ENCODE assay signal across 1 cellular context in genomic region chr3:30282052-30282708, GRCh38.
TF ChIP-seq lines count a peak whose summit lies in the region.

No MANE protein-coding gene starts in this region.

TF ChIP-seq in H1, 55 proteins besides CTCF, POLR2A, EP300 and RAD21:
- TF ChIP-seq CHD7 (IDR thresholded peaks at IDR 0.05; ENCODE audit: insufficient replicate concordance, low read length), result peak; percentile 57
- no peak for TF ChIP-seq KDM4A (IDR thresholded peaks at IDR 0.05; ENCODE audit: low read depth, low read length, severe bottlenecking)
- peak; percentile 88 for TF ChIP-seq JUND (IDR thresholded peaks at IDR 0.05; ENCODE audit: low read length)
- 0 out of 4 replicates have a peak, but pooled peaks of 1 of the 2 experiments have one; percentile 19 for TF ChIP-seq HDAC2 (IDR thresholded peaks at IDR 0.05; ENCODE audit: borderline replicate concordance in 1 of 2, low read depth in 2 of 2, low read length in 2 of 2)
